In the genomic region with DNA sequence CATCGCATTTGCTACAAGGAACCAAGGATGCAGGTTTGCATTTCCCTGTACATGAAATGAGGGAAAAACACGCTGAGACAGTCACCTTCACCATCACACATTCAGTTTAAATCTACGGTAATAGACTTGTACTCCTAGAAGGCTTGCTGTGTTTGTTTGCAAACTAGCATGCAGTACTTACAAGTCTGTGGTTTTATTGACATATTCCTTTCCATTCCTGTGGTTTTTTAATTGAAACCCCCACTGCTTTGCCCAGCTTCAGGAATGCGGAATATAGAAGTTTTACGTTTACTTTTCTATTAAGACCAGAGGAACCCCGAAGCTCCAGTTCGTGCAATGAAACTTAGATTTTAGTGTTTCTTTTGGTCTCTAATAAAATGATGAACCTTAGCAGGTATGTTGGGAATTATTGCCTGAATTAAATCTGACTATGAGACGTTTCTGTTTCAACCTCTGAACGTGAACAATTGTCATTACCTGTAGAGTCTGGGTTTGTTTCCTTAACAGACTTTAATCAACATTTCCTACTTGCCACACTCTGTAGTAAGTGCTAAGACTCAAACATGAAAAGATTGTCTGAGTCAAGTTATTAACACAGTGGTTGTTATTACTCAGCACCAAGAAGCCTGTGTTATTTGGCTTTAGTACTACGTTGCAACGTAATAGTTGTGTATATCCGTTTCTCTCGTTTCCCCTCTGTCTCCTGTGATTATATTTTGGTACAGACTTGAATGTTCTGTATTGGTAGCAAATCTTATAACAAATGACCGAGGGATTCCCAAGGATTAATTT, we compare ENCODE assay signal across 16 cellular contexts.
A peak's percentile ranks its signal among the peaks of the same experiment; 100 is the strongest.
DNase-seq lines count a peak whose midpoint lies in the region; ATAC-seq and TF ChIP-seq lines count a peak whose summit lies in the region.
"Had no signal": no experiment of that assay in that cellular context is flagged by ENCODE, and none has a peak within 500 bp of the region (broad histone marks: within the 10 kb centered on the region; RNA-seq: fewer than 3 reads in every experiment).

No MANE protein-coding gene starts in this region.

- intact Hi-C loops in IMR-90 (cut with micrococcal nuclease) = no loop called here
- intact Hi-C loops in left lung (cut with DNase I) = no loop called here
- intact Hi-C loops in sigmoid colon (cut with DNase I) = no loop called here

- in situ Hi-C loops in IMR-90 (cut with MboI; ENCODE audit: low sequenced_read_pairs) = no loop called here
- in situ Hi-C loops in astrocyte of the cerebellum (cut with HindIII; ENCODE audit: low sequenced_read_pairs) = no loop called here

- H2BK20ac ChIP-seq in IMR-90 (ENCODE audit: low read depth, low read length) = no peak overlapping the region

- H4K5ac ChIP-seq in IMR-90 (ENCODE audit: low read depth, low read length) = no peak overlapping the region

- H3K36me3 ChIP-seq in IMR-90 (ENCODE audit: control insufficient read depth, insufficient read depth, low read length) (no peaks in the 10 kb centered on the region), left lung (no peaks in the 10 kb centered on the region), sigmoid colon (no peaks in the 10 kb centered on the region)
- H3K36me3 ChIP-seq: BE2C had no signal

- no peaks in the 10 kb centered on the region for H3K27me3 ChIP-seq in AG04450 (ENCODE audit: control insufficient read depth, insufficient read depth, low read length)
- no peaks in the 10 kb centered on the region for H3K27me3 ChIP-seq in IMR-90 (ENCODE audit: control insufficient read depth, insufficient read depth, low read length)
- H3K27me3 ChIP-seq in left lung = no peaks in the 10 kb centered on the region
- no peaks in the 10 kb centered on the region for H3K27me3 ChIP-seq in sigmoid colon
- H3K27me3 ChIP-seq: BE2C, dorsolateral prefrontal cortex, foreskin keratinocyte had no signal

- H3K9me3 ChIP-seq in AG04450 (ENCODE audit: control insufficient read depth, insufficient read depth, low read length) (no peaks in the 10 kb centered on the region), IMR-90 (ENCODE audit: control insufficient read depth, insufficient read depth, low read length) (no peaks in the 10 kb centered on the region), left lung (no peaks in the 10 kb centered on the region), sigmoid colon (no peaks in the 10 kb centered on the region)
- H3K9me3 ChIP-seq: BE2C, psoas muscle had no signal

- H4K91ac ChIP-seq in IMR-90 (ENCODE audit: insufficient read depth, low read depth, low read length) = no peak overlapping the region

- H4K8ac ChIP-seq in IMR-90 (ENCODE audit: low read depth in 2 of 2, low read length in 2 of 2) = no peak overlapping the region

- H2AFZ ChIP-seq in IMR-90 (replicated peaks; ENCODE audit: low read length, poor library complexity) = no peak overlapping the region

- H3K9ac ChIP-seq in IMR-90 (ENCODE audit: low read depth, low read length) = no peak overlapping the region

- H3K4me1 ChIP-seq in IMR-90 (ENCODE audit: control insufficient read depth, insufficient read depth, low read length) = peaks cover 2% of the 10 kb centered on the region; the same call in 1 of the 2 replicates
- no peaks in the 10 kb centered on the region for H3K4me1 ChIP-seq in left lung
- no peaks in the 10 kb centered on the region for H3K4me1 ChIP-seq in sigmoid colon
- H3K4me1 ChIP-seq: BE2C, foreskin keratinocyte, psoas muscle had no signal

- TF ChIP-seq CTCF in AG04450 (IDR thresholded peaks at IDR 0.05; ENCODE audit: low read depth, low read length) (no peak), IMR-90 (conservative IDR thresholded peaks at IDR 0.05; ENCODE audit: low read depth, low read length) (no peak), astrocyte of the cerebellum (IDR thresholded peaks at IDR 0.05; ENCODE audit: low read depth, low read length, missing control alignments) (no peak), left lung (IDR thresholded peaks at IDR 0.05) (no peak), sigmoid colon (IDR thresholded peaks at IDR 0.05) (no peak)

- H3K9me1 ChIP-seq in IMR-90 (ENCODE audit: insufficient read depth, low read length) = no peaks in the 10 kb centered on the region

- H2BK5ac ChIP-seq in IMR-90 (ENCODE audit: low read depth, low read length, poor library complexity, severe bottlenecking) = no peak overlapping the region

- no peaks in the 10 kb centered on the region for H4K20me1 ChIP-seq in IMR-90 (ENCODE audit: insufficient read depth, low read length)

- POLR2A ChIA-PET in AG04450 (lab: Yijun Ruan, JAX) = no interaction called here
- POLR2A ChIA-PET in IMR-90 (lab: Charles Lee; ENCODE audit: unreplicated experiment) = interaction anchor here (1.0 kb wide), 1 partner anchor 20 kb away, joined by 4 read pairs; no protein-coding TSS in a partner anchor

- no peak overlapping the region for H2AK9ac ChIP-seq in IMR-90 (replicated peaks; ENCODE audit: low read depth, low read length, poor library complexity)

- no peak for TF ChIP-seq RAD21 in IMR-90 (IDR thresholded peaks at IDR 0.05; ENCODE audit: low read length)

- no peak overlapping the region for H3K4me3 ChIP-seq in AG04450 (ENCODE audit: low read depth, low read length)
- H3K4me3 ChIP-seq in IMR-90 (ENCODE audit: insufficient read depth, low read depth, low read length) = no peak overlapping the region
- no peak overlapping the region for H3K4me3 ChIP-seq in astrocyte of the cerebellum (ENCODE audit: low read depth, low read length)
- no peak overlapping the region for H3K4me3 ChIP-seq in left lung
- H3K4me3 ChIP-seq in sigmoid colon = no peak overlapping the region
- H3K4me3 ChIP-seq: dorsolateral prefrontal cortex, psoas muscle had no signal

- H3K27ac ChIP-seq in AG04450 (ENCODE audit: low read depth, low read length) (no peak overlapping the region), IMR-90 (ENCODE audit: insufficient read depth, low read length) (no peak overlapping the region), left lung (no peak overlapping the region), sigmoid colon (no peak overlapping the region)
- H3K27ac ChIP-seq: dorsolateral prefrontal cortex, foreskin keratinocyte, psoas muscle had no signal

- CTCF ChIA-PET in AG04450 (lab: Charles Lee) (interaction anchor here (0.9 kb wide), 1 partner anchor 8 kb away, joined by 3 read pairs; no protein-coding TSS in a partner anchor), IMR-90 (lab: Yijun Ruan, JAX) (interaction anchor here (0.7 kb wide), 1 partner anchor 14 kb away, joined by 3 read pairs; no protein-coding TSS in a partner anchor)

- BruUV-seq in IMR-90 (replicated peaks; lab: Mats Ljungman, UMichigan) = no TSS peak

- TF ChIP-seq EP300 in sigmoid colon (IDR thresholded peaks at IDR 0.05) = no peak

- no peak overlapping the region for H3K23ac ChIP-seq in IMR-90 (ENCODE audit: low read depth, low read length)

- no peak overlapping the region for H3K56ac ChIP-seq in IMR-90 (ENCODE audit: extremely low read depth, insufficient read depth, low read length)

- peak overlapping the region; percentile 17; the same call in 1 of the 2 replicates for H3K4me2 ChIP-seq in IMR-90 (ENCODE audit: low read depth, low read length)

- no peaks in the 10 kb centered on the region for H3K79me1 ChIP-seq in IMR-90 (ENCODE audit: low read depth in 1 of 2, low read length in 2 of 2)

- dilution Hi-C loops in IMR-90 (cut with HindIII; ENCODE audit: low sequenced_read_pairs, unreplicated experiment) = no loop called here

- H3K18ac ChIP-seq in IMR-90 (ENCODE audit: low read depth, low read length) = no peak overlapping the region; the same call in 1 of the 2 replicates

- DNase-seq in AG04450 (ENCODE audit: low read depth, low spot score) = peak; percentile 26
- DNase-seq in IMR-90 = peak; percentile 38
- peak; percentile 82 for DNase-seq in astrocyte of the cerebellum (ENCODE audit: low read depth)
- no peak for DNase-seq in left lung
- DNase-seq in NK-92 treated with Interleukin-12 subunit alpha and Interleukin-12 subunit beta, amount 100 ng/mL, for 24 hours (lab: John Stamatoyannopoulos, UW) = no peak
- DNase-seq in sigmoid colon = no peak
- no peak for DNase-seq in mesenteric fat pad (ENCODE audit: low spot score)
- no peak for DNase-seq in effector CD4-positive, alpha-beta T cell
- DNase-seq: activated CD4-positive, alpha-beta T cell treated with anti-CD3 and anti-CD28 coated beads, Interleukin-2, amount 10 ng/mL, durations not matched to agents 24 days and 14 days; activated T-cell treated with anti-CD3 and anti-CD28 coated beads, Interleukin-2, amount 50 U/mL, for 72 hours; BE2C; dorsolateral prefrontal cortex; islet precursor cell; NCI-H226; psoas muscle had no signal

- H3K4ac ChIP-seq in IMR-90 (ENCODE audit: low read depth, low read length) = no peak overlapping the region

- TF ChIP-seq POLR2A in IMR-90 (IDR thresholded peaks at IDR 0.05; ENCODE audit: low read depth, low read length) (no peak), sigmoid colon (IDR thresholded peaks at IDR 0.05) (no peak)

- no peak overlapping the region for H2BK15ac ChIP-seq in IMR-90 (ENCODE audit: low read depth, low read length)

- peak overlapping the region; percentile 9; the same call in 1 of the 2 replicates for H2BK120ac ChIP-seq in IMR-90 (ENCODE audit: low read depth, low read length)

- no peak overlapping the region for H3K14ac ChIP-seq in IMR-90 (replicated peaks; ENCODE audit: low read depth, low read length)

- H2AK5ac ChIP-seq in IMR-90 (ENCODE audit: low read depth, low read length) = no peak overlapping the region

- WGBS in IMR-90 (ENCODE audit: extremely low coverage in 2 of 2, insufficient read length in 1 of 2), 2 experiments = 100% methylated on average over 1 of the region's 14 CpGs; no CpG with 5 or more reads in 1 of the 2 experiments
- WGBS in sigmoid colon, 2 donors = 68 to 77% methylated on average over 14 of the region's 14 CpGs

- ATAC-seq in IMR-90 (ENCODE audit: low read depth) (peak; percentile 69), left lung (peak; percentile 79)
- ATAC-seq: activated T-cell treated with anti-CD3 and anti-CD28 coated beads, Interleukin-2, amount 50 U/mL, for 72 hours; foreskin keratinocyte; psoas muscle had no signal

TF ChIP-seq in IMR-90, 13 proteins besides CTCF, POLR2A, EP300 and RAD21 (continues in another document):
- TF ChIP-seq FOS (IDR thresholded peaks at IDR 0.05; ENCODE audit: low read depth, low read length) (no peak), BHLHE40 (IDR thresholded peaks at IDR 0.05; ENCODE audit: low read depth, low read length) (no peak), MAFK (IDR thresholded peaks at IDR 0.05; ENCODE audit: low read depth, low read length) (no peak), CHD1 (IDR thresholded peaks at IDR 0.05; ENCODE audit: low read depth, low read length) (no peak), NFE2L2 (IDR thresholded peaks at IDR 0.05; ENCODE audit: low read depth, low read length) (no peak), MXI1 (IDR thresholded peaks at IDR 0.05; ENCODE audit: borderline replicate concordance, low read depth, low read length) (no peak), SMC3 (IDR thresholded peaks at IDR 0.05; ENCODE audit: low read depth, low read length) (no peak)

Comparison
In these comparisons a context has a peak if more than half of its experiments do, and no peak if none do; other contexts are left out.
1. DNase-seq: peak in AG04450 (single experiment), IMR-90 (single experiment) and astrocyte of the cerebellum (single experiment); none in left lung (0 of 2), NK-92 treated with Interleukin-12 subunit alpha and Interleukin-12 subunit beta, amount 100 ng/mL, for 24 hours (single experiment), sigmoid colon (single experiment), mesenteric fat pad (single experiment) and effector CD4-positive, alpha-beta T cell (single experiment).